13 cellular contexts compared by ENCODE assay signal in genomic region chr3:142210144-142210543, GRCh38. TPM values are rescaled to one million over a fixed set of nuclear protein-coding genes. Genes with fewer than 3 reads are reported as not detected.
DNase-seq lines count a peak whose midpoint lies in the region; ATAC-seq and TF ChIP-seq lines count a peak whose summit lies in the region.
"Had no signal": no experiment of that assay in that cellular context is flagged by ENCODE, and none has a peak within 500 bp of the region (broad histone marks: within the 10 kb centered on the region; RNA-seq: fewer than 3 reads in every experiment).

No MANE protein-coding gene starts in this region.

- intact Hi-C loops in breast epithelium (cut with DNase I; ENCODE audit: low total_unique reads) (no loop called here), left ventricle myocardium superior (cut with micrococcal nuclease) (no loop called here), sigmoid colon (cut with DNase I) (no loop called here)
- intact Hi-C loops in activated T-helper 2 cell treated with anti-CD3 and anti-CD28 coated beads, Interferon-gamma antibody, Interleukin-2, Interleukin-4, amounts not matched to agents 10 μg/mL and 5 μg/mL and 100 μg/mL, durations not matched to agents 14 hours and 24 hours and 36 hours (cut with micrococcal nuclease), result no loop called here

- DNase-seq in GM23248, result peak; percentile 22
- no peak for DNase-seq in breast epithelium (ENCODE audit: low spot score in 2 of 2)
- DNase-seq in left ventricle myocardium superior, result no peak
- peak; percentile 76 for DNase-seq in sigmoid colon
- DNase-seq in activated T-helper 2 cell treated with anti-CD3 and anti-CD28 coated beads, Interferon-gamma antibody, Interleukin-2, Interleukin-4, amounts not matched to agents 10 μg/mL and 5 μg/mL and 100 μg/mL, durations not matched to agents 14 hours and 24 hours and 36 hours (ENCODE audit: low spot score), result no peak
- no peak for DNase-seq in SIG-M5 treated with dmso at 0.1 percent for 504 hours (lab: John Stamatoyannopoulos, UW; ENCODE audit: unreplicated experiment)
- no peak for DNase-seq in stimulated activated CD4-positive, alpha-beta T cell treated with anti-CD3 and anti-CD28 coated beads, Interleukin-2, amount 100 ng/mL, for 24 hours
- DNase-seq: CD4-positive, CD25-positive, alpha-beta regulatory T cell; NCI-H1930; stimulated activated naive CD8-positive, alpha-beta T cell treated with anti-CD3 and anti-CD28 coated beads, Interleukin-15, Interleukin-2, amounts not matched to agents 100 U/mL and 50 U/mL, for 24 hours had no signal

- H4K20me1 ChIP-seq in GM23248 (ENCODE audit: insufficient read depth), result peaks cover 3% of the 10 kb centered on the region; the same call in 1 of the 2 replicates

- H3F3A ChIP-seq in GM23248 (ENCODE audit: insufficient read depth), result peaks cover 14% of the 10 kb centered on the region

- no peak overlapping the region for H3K4me3 Mint-ChIP-seq in activated T-helper 2 cell treated with anti-CD3 and anti-CD28 coated beads, Interferon-gamma antibody, Interleukin-2, Interleukin-4, amounts not matched to agents 10 μg/mL and 5 μg/mL and 100 μg/mL, durations not matched to agents 14 hours and 24 hours and 36 hours (ENCODE audit: low read depth)
- H3K4me3 Mint-ChIP-seq: CD4-positive, CD25-positive, alpha-beta regulatory T cell had no signal

- peaks cover 7% of the 10 kb centered on the region for H3K9me3 Mint-ChIP-seq in activated T-helper 2 cell treated with anti-CD3 and anti-CD28 coated beads, Interferon-gamma antibody, Interleukin-2, Interleukin-4, amounts not matched to agents 10 μg/mL and 5 μg/mL and 100 μg/mL, durations not matched to agents 14 hours and 24 hours and 36 hours

- ATAC-seq in left ventricle myocardium superior (peak; percentile 67), GM21447 (IDR thresholded peaks at IDR 0.05; ENCODE audit: unreplicated experiment) (no peak)
- ATAC-seq: activated CD4-positive, CD25-positive, alpha-beta regulatory T cell treated with anti-CD3 and anti-CD28 coated beads, Interleukin-2, amount 50 U/mL, for 24 hours; left lobe of liver; stimulated activated naive CD8-positive, alpha-beta T cell treated with anti-CD3 and anti-CD28 coated beads, Interleukin-15, Interleukin-2, amounts not matched to agents 100 U/mL and 50 U/mL, for 24 hours had no signal

- peaks cover 72% of the 10 kb centered on the region for H3K36me3 Mint-ChIP-seq in activated T-helper 2 cell treated with anti-CD3 and anti-CD28 coated beads, Interferon-gamma antibody, Interleukin-2, Interleukin-4, amounts not matched to agents 10 μg/mL and 5 μg/mL and 100 μg/mL, durations not matched to agents 14 hours and 24 hours and 36 hours (ENCODE audit: low read depth)

- peak overlapping the region; percentile 72 for H2AFZ ChIP-seq in GM23248

- H3K4me1 ChIP-seq in GM23248 (ENCODE audit: insufficient read depth), result peaks cover 13% of the 10 kb centered on the region
- no peaks in the 10 kb centered on the region for H3K4me1 ChIP-seq in breast epithelium
- H3K4me1 ChIP-seq in sigmoid colon, result peaks cover 0 to 52% (median 41%) of the 10 kb centered on the region in 4 donors

- H3K27me3 ChIP-seq in GM23248 (replicated peaks; ENCODE audit: insufficient read depth) (no peaks in the 10 kb centered on the region), breast epithelium (no peaks in the 10 kb centered on the region), sigmoid colon (no peaks in the 10 kb centered on the region)

- peaks cover 8% of the 10 kb centered on the region for H3K4me1 Mint-ChIP-seq in activated T-helper 2 cell treated with anti-CD3 and anti-CD28 coated beads, Interferon-gamma antibody, Interleukin-2, Interleukin-4, amounts not matched to agents 10 μg/mL and 5 μg/mL and 100 μg/mL, durations not matched to agents 14 hours and 24 hours and 36 hours (ENCODE audit: low read depth)

- peak overlapping the region; percentile 59 for H3K27ac ChIP-seq in GM23248
- peak overlapping the region; percentile 76 to 80 for H3K27ac ChIP-seq in breast epithelium
- peak overlapping the region; percentile 78 to 96 (median 86) for H3K27ac ChIP-seq in sigmoid colon

- H3K27ac Mint-ChIP-seq in activated T-helper 2 cell treated with anti-CD3 and anti-CD28 coated beads, Interferon-gamma antibody, Interleukin-2, Interleukin-4, amounts not matched to agents 10 μg/mL and 5 μg/mL and 100 μg/mL, durations not matched to agents 14 hours and 24 hours and 36 hours, result no peak overlapping the region

- H3K79me2 ChIP-seq in GM23248 (ENCODE audit: insufficient read depth), result no peaks in the 10 kb centered on the region

- in situ Hi-C loops in GM23248 (cut with MboI), result no loop called here

- H3K9me2 ChIP-seq in GM23248 (ENCODE audit: insufficient read depth), result no peaks in the 10 kb centered on the region

- peak overlapping the region; percentile 69 for H3K9ac ChIP-seq in GM23248

- TF ChIP-seq POLR2A in breast epithelium (IDR thresholded peaks at IDR 0.05), result no peak
- TF ChIP-seq POLR2A in sigmoid colon (IDR thresholded peaks at IDR 0.05), result no peak

- H3K4me2 ChIP-seq in GM23248 (ENCODE audit: unreplicated experiment), result peak overlapping the region; percentile 78

- no peaks in the 10 kb centered on the region for H3K9me3 ChIP-seq in GM23248 (ENCODE audit: low read depth)
- no peaks in the 10 kb centered on the region for H3K9me3 ChIP-seq in breast epithelium
- H3K9me3 ChIP-seq in sigmoid colon, result no peaks in the 10 kb centered on the region

- H3K4me3 ChIP-seq in GM23248, result peak overlapping the region; percentile 55
- H3K4me3 ChIP-seq in breast epithelium, result peak overlapping the region in 1 of 3 donors; percentile 2
- H3K4me3 ChIP-seq in sigmoid colon, result peak overlapping the region in 3 of 4 donors; percentile 9 to 31 (median 29)

- TF ChIP-seq EP300 in sigmoid colon (IDR thresholded peaks at IDR 0.05), result peak in 1 of 4 donors; percentile 62

- H3K36me3 ChIP-seq in GM23248 (ENCODE audit: low read depth) (peaks cover 18% of the 10 kb centered on the region), breast epithelium (no peaks in the 10 kb centered on the region), sigmoid colon (peaks cover 0 to 26% (median 8%) of the 10 kb centered on the region in 4 donors)

- H3K27me3 Mint-ChIP-seq in activated T-helper 2 cell treated with anti-CD3 and anti-CD28 coated beads, Interferon-gamma antibody, Interleukin-2, Interleukin-4, amounts not matched to agents 10 μg/mL and 5 μg/mL and 100 μg/mL, durations not matched to agents 14 hours and 24 hours and 36 hours (ENCODE audit: low read depth), result no peaks in the 10 kb centered on the region
- H3K27me3 Mint-ChIP-seq: CD4-positive, CD25-positive, alpha-beta regulatory T cell had no signal

- WGBS in GM23248 (ENCODE audit: low coverage in 1 of 2, low lambda C conversion rate in 2 of 2, missing lambda C conversion rate in 2 of 2), 2 experiments, result 43 to 50% methylated on average over 3 of the region's 3 CpGs
- 74 to 78% methylated on average over 3 of the region's 3 CpGs for WGBS in sigmoid colon, 2 donors

- TF ChIP-seq CTCF in breast epithelium (IDR thresholded peaks at IDR 0.05) (no peak), sigmoid colon (IDR thresholded peaks at IDR 0.05) (no peak)

RNA-seq across cellular contexts. Expression of gene GK5, which starts 15.2 kb away (rescaled TPM):
- 8.5 and 11.5 TPM in 2 replicates for total RNA-seq in GM23248 (2014; rRNA removed; shearing (Covaris generic))
- 6.1 and 7.2 TPM in 2 replicates for polyA plus RNA-seq in GM23248 (2016; fragmentation: Nextera tagmentation; extraction: Ambion mirVana)
- total RNA-seq in breast epithelium, result 10 to 100 TPM; 18.7 to 56.3 (median 30.2) TPM
- total RNA-seq in left ventricle myocardium superior, result 7.9 TPM
- total RNA-seq in sigmoid colon, result 10 to 100 TPM; 39.9 to 57.8 (median 45.7) TPM
- polyA plus RNA-seq in sigmoid colon, result 10 to 100 TPM in 1 of 3 donors, 1 to 10 TPM in 2; 7.2 to 10.4 (median 9.2) TPM
- total RNA-seq in activated T-helper 2 cell treated with anti-CD3 and anti-CD28 coated beads, Interferon-gamma antibody, Interleukin-2, Interleukin-4, amounts not matched to agents 10 μg/mL and 5 μg/mL and 100 μg/mL, durations not matched to agents 14 hours and 24 hours and 36 hours, result 20.1 and 22.0 TPM in 2 replicates

Comparison
In these comparisons a context has a peak if more than half of its experiments do, and no peak if none do; other contexts are left out.
1. DNase-seq: peak in GM23248 (single experiment) and sigmoid colon (single experiment); none in breast epithelium (0 of 2), left ventricle myocardium superior (single experiment), activated T-helper 2 cell treated with anti-CD3 and anti-CD28 coated beads, Interferon-gamma antibody, Interleukin-2, Interleukin-4, amounts not matched to agents 10 μg/mL and 5 μg/mL and 100 μg/mL, durations not matched to agents 14 hours and 24 hours and 36 hours (single experiment), SIG-M5 treated with dmso at 0.1 percent for 504 hours (single experiment) and stimulated activated CD4-positive, alpha-beta T cell treated with anti-CD3 and anti-CD28 coated beads, Interleukin-2, amount 100 ng/mL, for 24 hours (0 of 2).
2. Peak in every context shown above with its lines, with median percentiles within 50 percentile points of each other: H3K27ac ChIP-seq.